Comparison of ENCODE assay signal across 17 cellular contexts in the genomic region with DNA sequence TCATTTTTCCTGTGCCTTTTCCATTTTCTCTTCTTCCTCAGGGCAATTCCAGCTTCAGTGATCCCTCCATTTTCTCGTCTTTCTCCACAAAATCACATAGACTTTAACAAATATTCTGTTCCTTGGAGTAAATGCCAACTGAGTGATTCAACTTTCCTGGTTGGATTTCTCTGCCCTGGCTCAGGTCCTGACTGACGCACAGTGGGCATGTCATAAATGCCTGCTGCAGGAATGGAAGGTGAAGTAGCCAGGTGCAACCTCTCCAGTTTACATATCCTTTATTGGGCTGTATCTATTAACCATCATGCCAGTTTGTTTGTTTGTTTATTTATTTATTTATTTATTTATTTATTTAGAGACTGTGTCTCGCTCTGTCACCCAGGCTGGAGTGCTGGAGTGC.
DNase-seq lines count a peak whose midpoint lies in the region; ATAC-seq, FAIRE-seq and TF ChIP-seq lines count a peak whose summit lies in the region.
"Had no signal": no experiment of that assay in that cellular context is flagged by ENCODE, and none has a peak within 500 bp of the region (broad histone marks: within the 10 kb centered on the region; RNA-seq: fewer than 3 reads in every experiment).

No MANE protein-coding gene starts in this region.

- peaks cover 15% of the 10 kb centered on the region for H3K27me3 Mint-ChIP-seq in T-helper 2 cell treated with Interferon-gamma antibody and Interleukin-4, amounts not matched to agents 5 μg/mL and 100 μg/mL, for 36 hours (ENCODE audit: low read depth)
- H3K27me3 Mint-ChIP-seq: naive thymus-derived CD8-positive, alpha-beta T cell had no signal

- dilution Hi-C loops in endothelial cell of umbilical vein (cut with MboI; ENCODE audit: extremely low pct_ligation_motif_present, low sequenced_read_pairs) = no loop called here

- H3K27ac ChIP-seq in endothelial cell of umbilical vein (ENCODE audit: insufficient read depth, low read depth, low read length) = peak overlapping the region; percentile 33

- no peak overlapping the region for H3K4me3 Mint-ChIP-seq in T-helper 2 cell treated with Interferon-gamma antibody and Interleukin-4, amounts not matched to agents 5 μg/mL and 100 μg/mL, for 36 hours
- H3K4me3 Mint-ChIP-seq: activated naive CD4-positive, alpha-beta T cell treated with anti-CD3 and anti-CD28 coated beads, Interleukin-2, amount 50 U/mL, for 24 hours; naive thymus-derived CD8-positive, alpha-beta T cell had no signal

- FAIRE-seq in endothelial cell of umbilical vein (lab: Jason Lieb, UNC) = peak; percentile 68
- FAIRE-seq: endometrium, frontal cortex had no signal

- H3K9me3 Mint-ChIP-seq in T-helper 2 cell treated with Interferon-gamma antibody and Interleukin-4, amounts not matched to agents 5 μg/mL and 100 μg/mL, for 36 hours = no peaks in the 10 kb centered on the region
- H3K9me3 Mint-ChIP-seq: activated naive CD4-positive, alpha-beta T cell treated with anti-CD3 and anti-CD28 coated beads, Interleukin-2, amount 50 U/mL, for 24 hours; naive thymus-derived CD8-positive, alpha-beta T cell had no signal

- CTCF ChIA-PET in endothelial cell of umbilical vein (lab: Charles Lee) = interaction anchor here (1.1 to 1.3 kb wide), 2 partner anchors 41 to 58 kb away, joined by 3 to 4 read pairs; no protein-coding TSS in a partner anchor

- H3K27ac Mint-ChIP-seq in T-helper 2 cell treated with Interferon-gamma antibody and Interleukin-4, amounts not matched to agents 5 μg/mL and 100 μg/mL, for 36 hours = no peak overlapping the region
- H3K27ac Mint-ChIP-seq: activated naive CD4-positive, alpha-beta T cell treated with anti-CD3 and anti-CD28 coated beads, Interleukin-2, amount 50 U/mL, for 24 hours; naive thymus-derived CD8-positive, alpha-beta T cell had no signal

- intact Hi-C loops in endothelial cell of umbilical vein (cut with micrococcal nuclease) = loop anchor here (10.0 kb wide), 1 partner anchor 1617 kb away; a partner anchor contains a TSS

- no peak overlapping the region for H3K4me2 ChIP-seq in endothelial cell of umbilical vein (ENCODE audit: insufficient read depth, low read length)

- no peak for TF ChIP-seq POLR2A in endothelial cell of umbilical vein (IDR thresholded peaks at IDR 0.05; ENCODE audit: low read depth, low read length)

- DNase-seq in Daoy (ENCODE audit: low read depth) = peak; percentile 15
- DNase-seq in NCI-H226 = peak; percentile 78
- peak; percentile 33 for DNase-seq in endothelial cell of umbilical vein (ENCODE audit: low read depth, low spot score)
- peak; percentile 75 for DNase-seq in renal cortical epithelial cell (ENCODE audit: low read depth)
- DNase-seq in activated T-cell treated with anti-CD3 and anti-CD28 coated beads for 4 hours = no peak
- no peak for DNase-seq in left lobe of liver (ENCODE audit: low spot score)
- DNase-seq in T-helper 2 cell treated with Interferon-gamma antibody and Interleukin-4, amounts not matched to agents 5 μg/mL and 100 μg/mL, for 36 hours (ENCODE audit: low spot score) = no peak
- DNase-seq in activated CD4-positive, alpha-beta T cell treated with anti-CD3 and anti-CD28 coated beads for 48 hours = no peak
- DNase-seq: activated CD4-positive, alpha-beta T cell treated with anti-CD3 and anti-CD28 coated beads for 4 hours; Caco-2; GF-D8; naive thymus-derived CD8-positive, alpha-beta T cell; NCI-H1930; NCI-H510A treated with DMSO at 0.1 percent for 48 hours had no signal

- H3K79me2 ChIP-seq in endothelial cell of umbilical vein (ENCODE audit: control insufficient read depth, insufficient read depth, low read length) = no peaks in the 10 kb centered on the region

- no TSS peak for BruUV-seq in endothelial cell of umbilical vein (replicated peaks; lab: Mats Ljungman, UMichigan)

- no peaks in the 10 kb centered on the region for H3K27me3 ChIP-seq in endothelial cell of umbilical vein (ENCODE audit: control insufficient read depth in 2 of 2, insufficient read depth in 2 of 2, low read length in 2 of 2)

- H3K4me3 ChIP-seq in endothelial cell of umbilical vein (replicated peaks in 1 of 3; ENCODE audit: insufficient read depth in 1 of 3, low read depth in 1 of 3, low read length in 3 of 3) = no peak overlapping the region

- peaks cover 33% of the 10 kb centered on the region for H3K4me1 ChIP-seq in endothelial cell of umbilical vein (ENCODE audit: control insufficient read depth, extremely low read depth, insufficient read depth, low read length)
- H3K4me1 ChIP-seq: Caco-2 had no signal

- H3K36me3 Mint-ChIP-seq in T-helper 2 cell treated with Interferon-gamma antibody and Interleukin-4, amounts not matched to agents 5 μg/mL and 100 μg/mL, for 36 hours (ENCODE audit: low read depth) = no peaks in the 10 kb centered on the region
- H3K36me3 Mint-ChIP-seq: activated naive CD4-positive, alpha-beta T cell treated with anti-CD3 and anti-CD28 coated beads, Interleukin-2, amount 50 U/mL, for 24 hours; naive thymus-derived CD8-positive, alpha-beta T cell had no signal

- H3K4me1 Mint-ChIP-seq in T-helper 2 cell treated with Interferon-gamma antibody and Interleukin-4, amounts not matched to agents 5 μg/mL and 100 μg/mL, for 36 hours (ENCODE audit: low read depth) = peaks cover 4% of the 10 kb centered on the region
- H3K4me1 Mint-ChIP-seq: activated naive CD4-positive, alpha-beta T cell treated with anti-CD3 and anti-CD28 coated beads, Interleukin-2, amount 50 U/mL, for 24 hours had no signal

- H3K36me3 ChIP-seq in endothelial cell of umbilical vein (ENCODE audit: control insufficient read depth in 2 of 2, extremely low read depth in 1 of 2, insufficient read depth in 2 of 2, low read length in 2 of 2) = no peaks in the 10 kb centered on the region

- no peaks in the 10 kb centered on the region for H4K20me1 ChIP-seq in endothelial cell of umbilical vein (replicated peaks; ENCODE audit: control insufficient read depth, extremely low read depth, insufficient read depth, low read length)

- no peak for ATAC-seq in left lobe of liver
- ATAC-seq: naive thymus-derived CD8-positive, alpha-beta T cell had no signal

- TF ChIP-seq CTCF in endothelial cell of umbilical vein (IDR thresholded peaks at IDR 0.05; ENCODE audit: extremely low read depth in 1 of 2, insufficient read depth in 1 of 2, low read depth in 1 of 2, low read length in 2 of 2) = no peak

- H2AFZ ChIP-seq in endothelial cell of umbilical vein (ENCODE audit: low read depth, low read length) = no peak overlapping the region

- no peaks in the 10 kb centered on the region for H3K9me3 ChIP-seq in endothelial cell of umbilical vein (replicated peaks; ENCODE audit: control insufficient read depth, insufficient read depth, low read length)
- H3K9me3 ChIP-seq: Caco-2 had no signal

- POLR2A ChIA-PET in endothelial cell of umbilical vein (lab: Charles Lee) = no interaction called here

- H3K9ac ChIP-seq in endothelial cell of umbilical vein (replicated peaks; ENCODE audit: extremely low read depth, insufficient read depth, low read length) = no peak overlapping the region

- no peaks in the 10 kb centered on the region for H3K9me1 ChIP-seq in endothelial cell of umbilical vein (replicated peaks; ENCODE audit: control insufficient read depth, extremely low read depth, insufficient read depth, low read length)

TF ChIP-seq in endothelial cell of umbilical vein, 7 proteins besides CTCF, POLR2A, EP300 and RAD21:
- no peak for TF ChIP-seq GATA2 (IDR thresholded peaks at IDR 0.05; ENCODE audit: insufficient read depth, insufficient read length, low read depth, low read length)
- TF ChIP-seq POLR2AphosphoS5 (IDR thresholded peaks at IDR 0.05; ENCODE audit: insufficient read depth, low read depth, low read length) = no peak
- TF ChIP-seq EZH2 (IDR thresholded peaks at IDR 0.05; ENCODE audit: borderline replicate concordance, low read depth, low read length, severe bottlenecking) = no peak
- TF ChIP-seq JUN (IDR thresholded peaks at IDR 0.05; ENCODE audit: borderline replicate concordance, insufficient read depth, insufficient read length, low read depth) = no peak
- no peak for TF ChIP-seq FOS (IDR thresholded peaks at IDR 0.05; ENCODE audit: borderline replicate concordance, insufficient read depth, low read length)
- no peak for TF ChIP-seq MYC (IDR thresholded peaks at IDR 0.05; ENCODE audit: low read depth, low read length)
- TF ChIP-seq, protein P1, sequence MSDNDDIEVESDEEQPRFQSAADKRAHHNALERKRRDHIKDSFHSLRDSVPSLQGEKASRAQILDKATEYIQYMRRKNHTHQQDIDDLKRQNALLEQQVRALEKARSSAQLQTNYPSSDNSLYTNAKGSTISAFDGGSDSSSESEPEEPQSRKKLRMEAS (IDR thresholded peaks at IDR 0.05; ENCODE audit: insufficient read depth, insufficient read length) = no peak
TF ChIP-seq in endothelial cell of umbilical vein: peak in this region for 0.

Comparison
In these comparisons a context has a peak if more than half of its experiments do, and no peak if none do; other contexts are left out.
1. DNase-seq: peak in Daoy (single experiment), NCI-H226 (single experiment), endothelial cell of umbilical vein (single experiment) and renal cortical epithelial cell (single experiment); none in activated T-cell treated with anti-CD3 and anti-CD28 coated beads for 4 hours (single experiment), left lobe of liver (single experiment), T-helper 2 cell treated with Interferon-gamma antibody and Interleukin-4, amounts not matched to agents 5 μg/mL and 100 μg/mL, for 36 hours (single experiment) and activated CD4-positive, alpha-beta T cell treated with anti-CD3 and anti-CD28 coated beads for 48 hours (single experiment).